ENCODE assay signal across 23 cellular contexts in the genomic region with DNA sequence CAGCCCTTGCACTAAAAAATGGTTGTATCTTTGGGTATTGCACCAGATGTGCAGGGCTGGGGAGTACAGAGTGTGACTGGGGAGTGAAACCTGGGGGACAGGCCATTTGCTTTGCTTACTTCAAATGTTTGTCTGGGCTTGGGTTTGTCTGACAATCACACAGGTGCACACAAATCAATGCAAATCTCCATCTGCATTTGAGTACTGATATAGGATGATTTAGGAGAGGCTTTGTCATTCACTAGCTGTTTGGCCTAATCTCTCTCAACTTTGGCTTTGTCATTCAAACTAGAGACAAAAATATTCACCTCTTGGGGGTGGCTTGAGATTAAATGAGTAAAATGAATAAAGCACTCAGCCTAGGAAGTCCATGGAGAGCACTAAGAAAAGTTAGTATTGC. TPM values are rescaled to one million over a fixed set of nuclear protein-coding genes. Genes with fewer than 3 reads are reported as not detected.
DNase-seq lines count a peak whose midpoint lies in the region; ATAC-seq, FAIRE-seq and TF ChIP-seq lines count a peak whose summit lies in the region.
"Had no signal": no experiment of that assay in that cellular context is flagged by ENCODE, and none has a peak within 500 bp of the region (broad histone marks: within the 10 kb centered on the region; RNA-seq: fewer than 3 reads in every experiment).

No MANE protein-coding gene starts in this region.

- H3K9me3 ChIP-seq in K562 (replicated peaks; ENCODE audit: control insufficient read depth, insufficient read depth, low read depth, low read length), result no peaks in the 10 kb centered on the region
- no peaks in the 10 kb centered on the region for H3K9me3 ChIP-seq in iPS-18c (ENCODE audit: control insufficient read depth, insufficient read depth, low read length)
- no peaks in the 10 kb centered on the region for H3K9me3 ChIP-seq in HepG2 (ENCODE audit: low read length)
- H3K9me3 ChIP-seq: MG63, SJCRH30 had no signal

- H3K36me3 Mint-ChIP-seq in activated T-cell treated with anti-CD3 and anti-CD28 coated beads, Interleukin-2, amount 50 U/mL, for 72 hours (ENCODE audit: insufficient read depth in 2 of 2), result no peaks in the 10 kb centered on the region

- no peak overlapping the region for H3K27ac ChIP-seq in K562 (ENCODE audit: extremely low read depth, low read depth, low read length)
- no peak overlapping the region for H3K27ac ChIP-seq in HepG2 (ENCODE audit: extremely low read length, insufficient read depth, low read length)
- H3K27ac ChIP-seq: 22Rv1, PC-9, SJCRH30 had no signal

- peaks cover 11% of the 10 kb centered on the region for H3K27me3 Mint-ChIP-seq in activated T-cell treated with anti-CD3 and anti-CD28 coated beads, Interleukin-2, amount 50 U/mL, for 72 hours (ENCODE audit: low read depth)

- TF ChIP-seq POLR2A in K562 (conservative IDR thresholded peaks at IDR 0.05), result no peak
- TF ChIP-seq POLR2A in HepG2 (IDR thresholded peaks at IDR 0.05; ENCODE audit: insufficient read depth in 1 of 2, low read depth in 2 of 2, low read length in 2 of 2), result no peak

- no peak for FAIRE-seq in K562 (lab: Jason Lieb, UNC)
- FAIRE-seq in HepG2 (lab: Jason Lieb, UNC), result no peak
- FAIRE-seq: GM19239 had no signal

- H3K4me3 ChIP-seq in K562 (no peak overlapping the region), iPS-18c (ENCODE audit: insufficient read depth, low read depth, low read length) (peak overlapping the region; percentile 73; the same call in 1 of the 2 replicates), HepG2 (replicated peaks in 1 of 3; ENCODE audit: insufficient read depth in 1 of 3, low read depth in 2 of 3, low read length in 3 of 3) (no peak overlapping the region)
- H3K4me3 ChIP-seq: MG63, PC-9, SJCRH30 had no signal

- BruUV-seq in K562 (replicated peaks; lab: Mats Ljungman, UMichigan), result no TSS peak
- no TSS peak for BruUV-seq in HepG2 (replicated peaks; lab: Mats Ljungman, UMichigan)

- no peaks in the 10 kb centered on the region for H4K20me1 ChIP-seq in K562 (replicated peaks; ENCODE audit: control insufficient read depth, insufficient read depth, low read length)
- no peaks in the 10 kb centered on the region for H4K20me1 ChIP-seq in HepG2 (ENCODE audit: insufficient read depth, low read length)

- H3K9ac ChIP-seq in K562 (ENCODE audit: insufficient read depth in 1 of 2, low read depth in 2 of 2, low read length in 2 of 2) (no peak overlapping the region), HepG2 (ENCODE audit: insufficient read depth, low read depth, low read length) (no peak overlapping the region)

- H3K36me3 ChIP-seq in K562 (ENCODE audit: control insufficient read depth, insufficient read depth, low read length) (no peaks in the 10 kb centered on the region), HepG2 (replicated peaks in 1 of 2; ENCODE audit: control insufficient read depth in 1 of 2, insufficient read depth in 2 of 2, low read length in 2 of 2) (no peaks in the 10 kb centered on the region)
- H3K36me3 ChIP-seq: MG63, SJCRH30 had no signal

- TF ChIP-seq CTCF in K562 (IDR thresholded peaks at IDR 0.05 in 2 of 3, conservative IDR thresholded peaks at IDR 0.05 in 1 of 3; ENCODE audit: insufficient read depth in 2 of 3, low read depth in 1 of 3, low read length in 3 of 3), result no peak
- TF ChIP-seq CTCF in HepG2 (CRISPR knock-in tag; IDR thresholded peaks at IDR 0.05), result no peak

- ATAC-seq in activated T-cell treated with anti-CD3 and anti-CD28 coated beads, Interleukin-2, amount 50 U/mL, for 72 hours (replicated peaks in 1 of 2), result no peak
- ATAC-seq in K562 (no peak), HepG2 (no peak), HG03442 (IDR thresholded peaks at IDR 0.05; ENCODE audit: unreplicated experiment) (no peak), GM19395 (IDR thresholded peaks at IDR 0.05; ENCODE audit: unreplicated experiment) (no peak)
- ATAC-seq: Right ventricle myocardium inferior had no signal

- POLR2A ChIA-PET in K562 (lab: Yijun Ruan, JAX) (interaction anchor here (1.0 kb wide), 1 partner anchor 18 kb away, joined by 4 read pairs; the partner anchor contains the start of gene GUCA1B), HepG2 (lab: Yijun Ruan, JAX) (no interaction called here)

- in situ Hi-C loops in K562 (cut with MboI), result no loop called here
- in situ Hi-C loops in HepG2 (cut with HindIII; ENCODE audit: extremely low pct_ligation_motif_present, low pct_unique_long_range_greater_than_20kb), result no loop called here

- no peaks in the 10 kb centered on the region for H3K9me3 Mint-ChIP-seq in activated T-cell treated with anti-CD3 and anti-CD28 coated beads, Interleukin-2, amount 50 U/mL, for 72 hours
- H3K9me3 Mint-ChIP-seq: HFFc6 had no signal

- peak overlapping the region; percentile 23 for H3K27ac Mint-ChIP-seq in activated T-cell treated with anti-CD3 and anti-CD28 coated beads, Interleukin-2, amount 50 U/mL, for 72 hours
- H3K27ac Mint-ChIP-seq: HFFc6 had no signal

- H3K4me1 Mint-ChIP-seq in activated T-cell treated with anti-CD3 and anti-CD28 coated beads, Interleukin-2, amount 50 U/mL, for 72 hours (ENCODE audit: low read depth), result peaks cover 13% of the 10 kb centered on the region

- H2AFZ ChIP-seq in K562 (ENCODE audit: low read depth, low read length), result no peak overlapping the region
- H2AFZ ChIP-seq in HepG2 (ENCODE audit: low read length), result no peak overlapping the region
- H2AFZ ChIP-seq: PC-9 had no signal

- no peak overlapping the region for H3K4me3 Mint-ChIP-seq in activated T-cell treated with anti-CD3 and anti-CD28 coated beads, Interleukin-2, amount 50 U/mL, for 72 hours
- H3K4me3 Mint-ChIP-seq: HFFc6 had no signal

- H3K4me2 ChIP-seq in K562 (ENCODE audit: insufficient read depth, low read length) (no peak overlapping the region), HepG2 (ENCODE audit: low read depth, low read length) (no peak overlapping the region)
- H3K4me2 ChIP-seq: PC-9 had no signal

- no peak for TF ChIP-seq RAD21 in K562 (CRISPR knock-in tag; conservative IDR thresholded peaks at IDR 0.05 in 1 of 2, IDR thresholded peaks at IDR 0.05 in 1 of 2)
- no peak for TF ChIP-seq RAD21 in HepG2 (CRISPR knock-in tag; IDR thresholded peaks at IDR 0.05)

- H3K79me2 ChIP-seq in K562 (ENCODE audit: control insufficient read depth, insufficient read depth, low read length), result no peaks in the 10 kb centered on the region
- no peaks in the 10 kb centered on the region for H3K79me2 ChIP-seq in HepG2 (ENCODE audit: insufficient read depth, low read length)

- intact Hi-C loops in K562 (cut with micrococcal nuclease), result no loop called here
- intact Hi-C loops in HepG2 (cut with micrococcal nuclease; ENCODE audit: unreplicated experiment), result no loop called here

- no peaks in the 10 kb centered on the region for H3K9me1 ChIP-seq in K562 (ENCODE audit: control insufficient read depth, insufficient read depth, low read length)

- CTCF ChIA-PET in K562 (lab: Yijun Ruan, JAX; ENCODE audit: low intra/inter-chr PET ratio) (interaction anchor here (1.4 kb wide), 1 partner anchor 11 kb away, joined by 6 read pairs; no protein-coding TSS in a partner anchor), HepG2 (lab: Yijun Ruan, JAX; ENCODE audit: low intra/inter-chr PET ratio, low total read pairs) (interaction anchor here (1.2 to 1.9 kb wide), 2 partner anchors 10 to 102 kb away, joined by 3 to 4 read pairs; no protein-coding TSS in a partner anchor)

- H3K27me3 ChIP-seq in K562 (ENCODE audit: control insufficient read depth in 2 of 2, insufficient read depth in 2 of 2, low read length in 2 of 2) (no peaks in the 10 kb centered on the region), HepG2 (ENCODE audit: control insufficient read depth in 1 of 2, insufficient read depth in 2 of 2, low read length in 2 of 2) (0 out of 5 replicates have a peak, but pooled peaks cover 0 to 3% of the 10 kb centered on the region in 2 experiments)
- H3K27me3 ChIP-seq: MG63, SJCRH30 had no signal

- no peak for DNase-seq in activated T-cell treated with anti-CD3 and anti-CD28 coated beads, Interleukin-2, amount 50 U/mL, for 72 hours
- no peak for DNase-seq in activated T-cell treated with anti-CD3 and anti-CD28 coated beads, Interleukin-2, amount 50 U/mL, for 1 hour
- no peak for DNase-seq in K562 (ENCODE audit: extremely low read depth in 1 of 4, low spot score in 3 of 4)
- DNase-seq in HepG2 (ENCODE audit: low spot score), result no peak
- DNase-seq: ACHN, Calu3, DND-41, HFFc6, KBM-7, MG63, NCI-H1105 treated with DMSO at 0.1 percent for 48 hours, NCI-H2029, NCI-H446, NCI-H524 treated with DMSO at 0.1 percent for 48 hours, PC-9, SJCRH30 had no signal

- no peak for TF ChIP-seq EP300 in K562 (IDR thresholded peaks at IDR 0.05; ENCODE audit: low read length)
- no peak for TF ChIP-seq EP300 in HepG2 (IDR thresholded peaks at IDR 0.05; ENCODE audit: low read depth in 2 of 2, low read length in 2 of 2)
- TF ChIP-seq EP300 in HepG2 (CRISPR knock-in tag; IDR thresholded peaks at IDR 0.05; ENCODE audit: borderline replicate concordance), result no peak

- H3K4me1 ChIP-seq in K562 (replicated peaks in 1 of 2; ENCODE audit: control insufficient read depth in 2 of 2, insufficient read depth in 2 of 2, low read length in 2 of 2) (peaks cover under 1 to 25% of the 10 kb centered on the region in 2 experiments; a peak in 4 of 5 replicates), HepG2 (ENCODE audit: insufficient read depth, low read length) (no peaks in the 10 kb centered on the region)
- H3K4me1 ChIP-seq: SJCRH30 had no signal

RNA-seq across cellular contexts. Expression of gene GUCA1A, which starts 3.8 kb away (rescaled TPM):
- total RNA-seq in activated T-cell treated with anti-CD3 and anti-CD28 coated beads, Interleukin-2, amount 50 U/mL, for 72 hours, result under 1 TPM; 0.14 to 0.21 TPM
- total RNA-seq in K562 (2011; cell fraction: chromatin; rRNA removed; ENCODE audit: low replicate concordance), result not detected in 2 replicates
- total RNA-seq in K562 (2011; cell fraction: nucleolus; rRNA removed), result not detected in 2 replicates
- not detected in 2 replicates for total RNA-seq in K562 (2011; cell fraction: nucleoplasm; rRNA removed)
- total RNA-seq in K562 (2014; rRNA removed) (not detected in 2 replicates), K562 (2014; rRNA removed; fragmentation: Illumina TruSeq; extraction: Trizol) (not detected in 2 replicates), K562 (2015; rRNA removed; fragmentation: Illumina TruSeq; extraction: Trizol) (not detected in 2 replicates), K562 (2021) (not detected in 2 replicates), HepG2 (2016; rRNA removed; fragmentation: Illumina TruSeq; extraction: Trizol) (not detected in 2 replicates)
- polyA plus RNA-seq in K562 (2011; rRNA removed) (not detected in 2 replicates), K562 (2014; fragmentation: Illumina TruSeq; extraction: Trizol) (not detected in 2 replicates), K562 (2014; fragmentation: Nextera tagmentation; extraction: Ambion mirVana) (not detected), K562 (2014; rRNA removed) (not detected in 2 replicates), HepG2 (2011; rRNA removed) (not detected in 2 replicates)
- not detected in 2 replicates for polyA plus RNA-seq in K562 (2011; cell fraction: cytosol; rRNA removed)
- polyA plus RNA-seq in K562 (2011; cell fraction: nucleus; rRNA removed), result not detected in 2 replicates
- not detected in 2 replicates for polyA plus RNA-seq in K562 (2012)
- polyA minus RNA-seq in K562 (2011; rRNA and poly(A)+ RNA removed), result not detected in 2 replicates
- polyA minus RNA-seq in K562 (2011; cell fraction: cytosol; rRNA and poly(A)+ RNA removed), result not detected in 2 replicates
- not detected in 2 replicates for polyA minus RNA-seq in K562 (2011; cell fraction: nucleus; rRNA and poly(A)+ RNA removed)
- total RNA-seq in HepG2 (2016; cell fraction: cytosol; rRNA removed; fragmentation: Illumina TruSeq; extraction: Trizol; ENCODE audit: low read depth), result not detected in 2 replicates
- total RNA-seq in HepG2 (2016; cell fraction: insoluble cytoplasmic fraction; rRNA removed; fragmentation: Illumina TruSeq; extraction: Trizol), result not detected in 2 replicates
- not detected in 2 replicates for total RNA-seq in HepG2 (2016; cell fraction: membrane; rRNA removed; fragmentation: Illumina TruSeq; extraction: Trizol)
- not detected in 2 replicates for total RNA-seq in HepG2 (2016; cell fraction: nucleus; rRNA removed; fragmentation: Illumina TruSeq; extraction: Trizol)
- polyA plus RNA-seq in HepG2 (2011; cell fraction: cytosol; rRNA removed), result not detected in 2 replicates
- polyA plus RNA-seq in HepG2 (2011; cell fraction: nucleus; rRNA removed), result not detected in 2 replicates
- polyA plus RNA-seq in HepG2 (2012), result not detected in 2 replicates
- not detected in 2 replicates for polyA plus RNA-seq in HepG2 (2016; cell fraction: cytosol; fragmentation: Illumina TruSeq; extraction: Trizol; ENCODE audit: low read depth)
- polyA plus RNA-seq in HepG2 (2016; cell fraction: insoluble cytoplasmic fraction; fragmentation: Illumina TruSeq; extraction: Trizol; ENCODE audit: low read depth), result not detected in 2 replicates
- polyA plus RNA-seq in HepG2 (2016; cell fraction: membrane; fragmentation: Illumina TruSeq; extraction: Trizol; ENCODE audit: low read depth), result not detected in 2 replicates
- polyA plus RNA-seq in HepG2 (2016; cell fraction: nucleus; fragmentation: Illumina TruSeq; extraction: Trizol; ENCODE audit: insufficient read depth, low read depth), result not detected in 2 replicates
- not detected in 2 replicates for polyA minus RNA-seq in HepG2 (2011; rRNA and poly(A)+ RNA removed; ENCODE audit: low replicate concordance)
- not detected in 2 replicates for polyA minus RNA-seq in HepG2 (2011; cell fraction: cytosol; rRNA and poly(A)+ RNA removed)
- not detected in 2 replicates for polyA minus RNA-seq in HepG2 (2011; cell fraction: nucleus; rRNA and poly(A)+ RNA removed)
- total RNA-seq: Calu3, HFFc6, PC-9, Right ventricle myocardium inferior, RPMI7951, SJCRH30 had no signal

RNA-seq across cellular contexts. Expression of gene GUCA1B, which starts 17.8 kb away (rescaled TPM):
- total RNA-seq in activated T-cell treated with anti-CD3 and anti-CD28 coated beads, Interleukin-2, amount 50 U/mL, for 72 hours, result 1 to 10 TPM; 4.8 to 6.5 TPM
- total RNA-seq in K562 (2011; cell fraction: chromatin; rRNA removed; ENCODE audit: low replicate concordance), result 3.9 and 6.5 TPM in 2 replicates
- total RNA-seq in K562 (2011; cell fraction: nucleolus; rRNA removed), result 3.2 and 3.3 TPM in 2 replicates
- total RNA-seq in K562 (2011; cell fraction: nucleoplasm; rRNA removed), result 5.9 and 7.7 TPM in 2 replicates
- total RNA-seq in K562 (2014; rRNA removed), result 0.20 and 0.23 TPM in 2 replicates
- 0.69 and 0.77 TPM in 2 replicates for total RNA-seq in K562 (2014; rRNA removed; fragmentation: Illumina TruSeq; extraction: Trizol)
- 0.34 and 0.51 TPM in 2 replicates for total RNA-seq in K562 (2015; rRNA removed; fragmentation: Illumina TruSeq; extraction: Trizol)
- total RNA-seq in K562 (2021), result 0.92 and 0.95 TPM in 2 replicates
- 0.54 and 1.7 TPM in 2 replicates for polyA plus RNA-seq in K562 (2011; rRNA removed)
- 0.19 and 1.4 TPM in 2 replicates for polyA plus RNA-seq in K562 (2011; cell fraction: cytosol; rRNA removed)
- 2.5 and 3.8 TPM in 2 replicates for polyA plus RNA-seq in K562 (2011; cell fraction: nucleus; rRNA removed)
- 0.40 and 1.4 TPM in 2 replicates for polyA plus RNA-seq in K562 (2012)
- 0.43 and 0.48 TPM in 2 replicates for polyA plus RNA-seq in K562 (2014; fragmentation: Illumina TruSeq; extraction: Trizol)
- polyA plus RNA-seq in K562 (2014; fragmentation: Nextera tagmentation; extraction: Ambion mirVana), result not detected
- 0.21 TPM in 1 of 2 replicates, not detected in the other for polyA plus RNA-seq in K562 (2014; rRNA removed)
- polyA minus RNA-seq in K562 (2011; rRNA and poly(A)+ RNA removed), result 0.60 and 1.3 TPM in 2 replicates
- polyA minus RNA-seq in K562 (2011; cell fraction: cytosol; rRNA and poly(A)+ RNA removed), result not detected in 2 replicates
- polyA minus RNA-seq in K562 (2011; cell fraction: nucleus; rRNA and poly(A)+ RNA removed), result 0.54 and 1.7 TPM in 2 replicates
- total RNA-seq in HepG2 (2016; rRNA removed; fragmentation: Illumina TruSeq; extraction: Trizol), result 0.31 and 0.75 TPM in 2 replicates
- not detected in 2 replicates for total RNA-seq in HepG2 (2016; cell fraction: cytosol; rRNA removed; fragmentation: Illumina TruSeq; extraction: Trizol; ENCODE audit: low read depth)
- 0.22 and 0.26 TPM in 2 replicates for total RNA-seq in HepG2 (2016; cell fraction: insoluble cytoplasmic fraction; rRNA removed; fragmentation: Illumina TruSeq; extraction: Trizol)
- total RNA-seq in HepG2 (2016; cell fraction: membrane; rRNA removed; fragmentation: Illumina TruSeq; extraction: Trizol), result 0.28 TPM in 1 of 2 replicates, not detected in the other
- total RNA-seq in HepG2 (2016; cell fraction: nucleus; rRNA removed; fragmentation: Illumina TruSeq; extraction: Trizol), result 0.34 and 0.47 TPM in 2 replicates
- 0.58 and 0.74 TPM in 2 replicates for polyA plus RNA-seq in HepG2 (2011; rRNA removed)
- polyA plus RNA-seq in HepG2 (2011; cell fraction: cytosol; rRNA removed), result 0.23 and 0.40 TPM in 2 replicates
- polyA plus RNA-seq in HepG2 (2011; cell fraction: nucleus; rRNA removed), result 2.1 and 2.6 TPM in 2 replicates
- 0.72 and 1.5 TPM in 2 replicates for polyA plus RNA-seq in HepG2 (2012)
- polyA plus RNA-seq in HepG2 (2016; cell fraction: cytosol; fragmentation: Illumina TruSeq; extraction: Trizol; ENCODE audit: low read depth), result not detected in 2 replicates
- 0.38 and 0.50 TPM in 2 replicates for polyA plus RNA-seq in HepG2 (2016; cell fraction: insoluble cytoplasmic fraction; fragmentation: Illumina TruSeq; extraction: Trizol; ENCODE audit: low read depth)
- 0.17 and 0.26 TPM in 2 replicates for polyA plus RNA-seq in HepG2 (2016; cell fraction: membrane; fragmentation: Illumina TruSeq; extraction: Trizol; ENCODE audit: low read depth)
- polyA plus RNA-seq in HepG2 (2016; cell fraction: nucleus; fragmentation: Illumina TruSeq; extraction: Trizol; ENCODE audit: insufficient read depth, low read depth), result 0.89 and 2.5 TPM in 2 replicates
- polyA minus RNA-seq in HepG2 (2011; rRNA and poly(A)+ RNA removed; ENCODE audit: low replicate concordance), result 0.19 and 0.26 TPM in 2 replicates
- not detected in 2 replicates for polyA minus RNA-seq in HepG2 (2011; cell fraction: cytosol; rRNA and poly(A)+ RNA removed)
- 0.90 and 0.99 TPM in 2 replicates for polyA minus RNA-seq in HepG2 (2011; cell fraction: nucleus; rRNA and poly(A)+ RNA removed)
- total RNA-seq: RPMI7951 had no signal

RNA-seq across cellular contexts. Expression of gene C6orf132, which starts 34.6 kb away (rescaled TPM):
- under 1 TPM; 0.26 to 0.65 TPM for total RNA-seq in activated T-cell treated with anti-CD3 and anti-CD28 coated beads, Interleukin-2, amount 50 U/mL, for 72 hours
- 1.0 and 1.2 TPM in 2 replicates for total RNA-seq in K562 (2011; cell fraction: chromatin; rRNA removed; ENCODE audit: low replicate concordance)
- 0.53 and 1.0 TPM in 2 replicates for total RNA-seq in K562 (2011; cell fraction: nucleolus; rRNA removed)
- total RNA-seq in K562 (2011; cell fraction: nucleoplasm; rRNA removed), result 1.0 and 2.0 TPM in 2 replicates
- total RNA-seq in K562 (2014; rRNA removed), result 0.14 and 0.20 TPM in 2 replicates
- 0.16 and 0.18 TPM in 2 replicates for total RNA-seq in K562 (2014; rRNA removed; fragmentation: Illumina TruSeq; extraction: Trizol)
- total RNA-seq in K562 (2015; rRNA removed; fragmentation: Illumina TruSeq; extraction: Trizol), result 0.08 and 0.11 TPM in 2 replicates
- total RNA-seq in K562 (2021), result 0.22 and 0.35 TPM in 2 replicates
- 0.20 and 0.21 TPM in 2 replicates for polyA plus RNA-seq in K562 (2011; rRNA removed)
- 0.16 and 0.25 TPM in 2 replicates for polyA plus RNA-seq in K562 (2011; cell fraction: cytosol; rRNA removed)
- polyA plus RNA-seq in K562 (2011; cell fraction: nucleus; rRNA removed), result 0.20 and 0.33 TPM in 2 replicates
- 0.21 and 0.35 TPM in 2 replicates for polyA plus RNA-seq in K562 (2012)
- 0.10 TPM in 2 replicates for polyA plus RNA-seq in K562 (2014; fragmentation: Illumina TruSeq; extraction: Trizol)
- under 1 TPM; 0.06 to 0.08 TPM for polyA plus RNA-seq in K562 (2014; fragmentation: Nextera tagmentation; extraction: Ambion mirVana)
- polyA plus RNA-seq in K562 (2014; rRNA removed), result 0.16 and 0.26 TPM in 2 replicates
- 0.51 and 0.67 TPM in 2 replicates for polyA minus RNA-seq in K562 (2011; rRNA and poly(A)+ RNA removed)
- polyA minus RNA-seq in K562 (2011; cell fraction: cytosol; rRNA and poly(A)+ RNA removed), result 0.19 TPM in 1 of 2 replicates, not detected in the other
- 0.40 and 0.44 TPM in 2 replicates for polyA minus RNA-seq in K562 (2011; cell fraction: nucleus; rRNA and poly(A)+ RNA removed)
- total RNA-seq in HepG2 (2016; rRNA removed; fragmentation: Illumina TruSeq; extraction: Trizol), result 1.5 and 3.0 TPM in 2 replicates
- 3.8 and 6.3 TPM in 2 replicates for total RNA-seq in HepG2 (2016; cell fraction: cytosol; rRNA removed; fragmentation: Illumina TruSeq; extraction: Trizol; ENCODE audit: low read depth)
- total RNA-seq in HepG2 (2016; cell fraction: insoluble cytoplasmic fraction; rRNA removed; fragmentation: Illumina TruSeq; extraction: Trizol), result 1.5 and 2.5 TPM in 2 replicates
- total RNA-seq in HepG2 (2016; cell fraction: membrane; rRNA removed; fragmentation: Illumina TruSeq; extraction: Trizol), result 5.3 and 6.4 TPM in 2 replicates
- 0.78 and 1.4 TPM in 2 replicates for total RNA-seq in HepG2 (2016; cell fraction: nucleus; rRNA removed; fragmentation: Illumina TruSeq; extraction: Trizol)
- polyA plus RNA-seq in HepG2 (2011; rRNA removed), result 0.78 and 0.85 TPM in 2 replicates
- 0.46 and 0.76 TPM in 2 replicates for polyA plus RNA-seq in HepG2 (2011; cell fraction: cytosol; rRNA removed)
- polyA plus RNA-seq in HepG2 (2011; cell fraction: nucleus; rRNA removed), result 0.88 and 1.0 TPM in 2 replicates
- 0.83 and 1.1 TPM in 2 replicates for polyA plus RNA-seq in HepG2 (2012)
- 7.0 and 9.3 TPM in 2 replicates for polyA plus RNA-seq in HepG2 (2016; cell fraction: cytosol; fragmentation: Illumina TruSeq; extraction: Trizol; ENCODE audit: low read depth)
- 1.6 and 3.8 TPM in 2 replicates for polyA plus RNA-seq in HepG2 (2016; cell fraction: insoluble cytoplasmic fraction; fragmentation: Illumina TruSeq; extraction: Trizol; ENCODE audit: low read depth)
- 6.1 and 6.6 TPM in 2 replicates for polyA plus RNA-seq in HepG2 (2016; cell fraction: membrane; fragmentation: Illumina TruSeq; extraction: Trizol; ENCODE audit: low read depth)
- polyA plus RNA-seq in HepG2 (2016; cell fraction: nucleus; fragmentation: Illumina TruSeq; extraction: Trizol; ENCODE audit: insufficient read depth, low read depth), result 1.1 and 1.6 TPM in 2 replicates
- polyA minus RNA-seq in HepG2 (2011; rRNA and poly(A)+ RNA removed; ENCODE audit: low replicate concordance), result 0.30 and 0.56 TPM in 2 replicates
- polyA minus RNA-seq in HepG2 (2011; cell fraction: cytosol; rRNA and poly(A)+ RNA removed), result 0.97 TPM in 1 of 2 replicates, not detected in the other
- polyA minus RNA-seq in HepG2 (2011; cell fraction: nucleus; rRNA and poly(A)+ RNA removed), result 0.50 and 0.64 TPM in 2 replicates
- total RNA-seq: RPMI7951, SJCRH30 had no signal

RNA-seq across cellular contexts. Expression of gene MRPS10, which starts 40.7 kb away (rescaled TPM):
- 10 to 100 TPM; 39.0 to 39.8 TPM for total RNA-seq in activated T-cell treated with anti-CD3 and anti-CD28 coated beads, Interleukin-2, amount 50 U/mL, for 72 hours
- total RNA-seq in K562 (2011; cell fraction: chromatin; rRNA removed; ENCODE audit: low replicate concordance), result 25.3 and 53.6 TPM in 2 replicates
- 17.6 and 18.5 TPM in 2 replicates for total RNA-seq in K562 (2011; cell fraction: nucleolus; rRNA removed)
- 37.0 and 65.0 TPM in 2 replicates for total RNA-seq in K562 (2011; cell fraction: nucleoplasm; rRNA removed)
- 48.6 and 50.3 TPM in 2 replicates for total RNA-seq in K562 (2014; rRNA removed)
- total RNA-seq in K562 (2014; rRNA removed; fragmentation: Illumina TruSeq; extraction: Trizol), result 93.7 and 106 TPM in 2 replicates
- total RNA-seq in K562 (2015; rRNA removed; fragmentation: Illumina TruSeq; extraction: Trizol), result 72.7 and 78.8 TPM in 2 replicates
- total RNA-seq in K562 (2021), result 51.1 and 53.7 TPM in 2 replicates
- 57.0 and 102 TPM in 2 replicates for polyA plus RNA-seq in K562 (2011; rRNA removed)
- polyA plus RNA-seq in K562 (2011; cell fraction: cytosol; rRNA removed), result 26.0 and 42.1 TPM in 2 replicates
- polyA plus RNA-seq in K562 (2011; cell fraction: nucleus; rRNA removed), result 11.1 and 15.9 TPM in 2 replicates
- polyA plus RNA-seq in K562 (2012), result 55.9 and 63.4 TPM in 2 replicates
- polyA plus RNA-seq in K562 (2014; fragmentation: Illumina TruSeq; extraction: Trizol), result 94.8 and 99.9 TPM in 2 replicates
- polyA plus RNA-seq in K562 (2014; fragmentation: Nextera tagmentation; extraction: Ambion mirVana), result 100 to 1,000 TPM; 126 to 166 TPM
- polyA plus RNA-seq in K562 (2014; rRNA removed), result 65.9 and 86.5 TPM in 2 replicates
- polyA minus RNA-seq in K562 (2011; rRNA and poly(A)+ RNA removed), result 48.2 and 55.1 TPM in 2 replicates
- polyA minus RNA-seq in K562 (2011; cell fraction: cytosol; rRNA and poly(A)+ RNA removed), result 13.4 and 24.6 TPM in 2 replicates
- polyA minus RNA-seq in K562 (2011; cell fraction: nucleus; rRNA and poly(A)+ RNA removed), result 8.6 and 17.8 TPM in 2 replicates
- 54.6 and 79.2 TPM in 2 replicates for total RNA-seq in HepG2 (2016; rRNA removed; fragmentation: Illumina TruSeq; extraction: Trizol)
- 12.2 and 13.6 TPM in 2 replicates for total RNA-seq in HepG2 (2016; cell fraction: cytosol; rRNA removed; fragmentation: Illumina TruSeq; extraction: Trizol; ENCODE audit: low read depth)
- total RNA-seq in HepG2 (2016; cell fraction: insoluble cytoplasmic fraction; rRNA removed; fragmentation: Illumina TruSeq; extraction: Trizol), result 55.4 and 85.0 TPM in 2 replicates
- 37.8 and 41.2 TPM in 2 replicates for total RNA-seq in HepG2 (2016; cell fraction: membrane; rRNA removed; fragmentation: Illumina TruSeq; extraction: Trizol)
- 20.0 and 20.7 TPM in 2 replicates for total RNA-seq in HepG2 (2016; cell fraction: nucleus; rRNA removed; fragmentation: Illumina TruSeq; extraction: Trizol)
- 22.8 and 31.7 TPM in 2 replicates for polyA plus RNA-seq in HepG2 (2011; rRNA removed)
- polyA plus RNA-seq in HepG2 (2011; cell fraction: cytosol; rRNA removed), result 16.1 and 23.7 TPM in 2 replicates
- polyA plus RNA-seq in HepG2 (2011; cell fraction: nucleus; rRNA removed), result 4.2 and 5.9 TPM in 2 replicates
- 22.8 and 28.4 TPM in 2 replicates for polyA plus RNA-seq in HepG2 (2012)
- 14.5 and 15.5 TPM in 2 replicates for polyA plus RNA-seq in HepG2 (2016; cell fraction: cytosol; fragmentation: Illumina TruSeq; extraction: Trizol; ENCODE audit: low read depth)
- polyA plus RNA-seq in HepG2 (2016; cell fraction: insoluble cytoplasmic fraction; fragmentation: Illumina TruSeq; extraction: Trizol; ENCODE audit: low read depth), result 81.8 and 85.5 TPM in 2 replicates
- polyA plus RNA-seq in HepG2 (2016; cell fraction: membrane; fragmentation: Illumina TruSeq; extraction: Trizol; ENCODE audit: low read depth), result 32.1 and 36.3 TPM in 2 replicates
- 30.6 and 31.3 TPM in 2 replicates for polyA plus RNA-seq in HepG2 (2016; cell fraction: nucleus; fragmentation: Illumina TruSeq; extraction: Trizol; ENCODE audit: insufficient read depth, low read depth)
- polyA minus RNA-seq in HepG2 (2011; rRNA and poly(A)+ RNA removed; ENCODE audit: low replicate concordance), result 5.2 and 11.4 TPM in 2 replicates
- polyA minus RNA-seq in HepG2 (2011; cell fraction: cytosol; rRNA and poly(A)+ RNA removed), result 13.1 and 14.4 TPM in 2 replicates
- polyA minus RNA-seq in HepG2 (2011; cell fraction: nucleus; rRNA and poly(A)+ RNA removed), result 12.4 and 15.7 TPM in 2 replicates
